23 cellular contexts compared by ENCODE assay signal in the genomic region with DNA sequence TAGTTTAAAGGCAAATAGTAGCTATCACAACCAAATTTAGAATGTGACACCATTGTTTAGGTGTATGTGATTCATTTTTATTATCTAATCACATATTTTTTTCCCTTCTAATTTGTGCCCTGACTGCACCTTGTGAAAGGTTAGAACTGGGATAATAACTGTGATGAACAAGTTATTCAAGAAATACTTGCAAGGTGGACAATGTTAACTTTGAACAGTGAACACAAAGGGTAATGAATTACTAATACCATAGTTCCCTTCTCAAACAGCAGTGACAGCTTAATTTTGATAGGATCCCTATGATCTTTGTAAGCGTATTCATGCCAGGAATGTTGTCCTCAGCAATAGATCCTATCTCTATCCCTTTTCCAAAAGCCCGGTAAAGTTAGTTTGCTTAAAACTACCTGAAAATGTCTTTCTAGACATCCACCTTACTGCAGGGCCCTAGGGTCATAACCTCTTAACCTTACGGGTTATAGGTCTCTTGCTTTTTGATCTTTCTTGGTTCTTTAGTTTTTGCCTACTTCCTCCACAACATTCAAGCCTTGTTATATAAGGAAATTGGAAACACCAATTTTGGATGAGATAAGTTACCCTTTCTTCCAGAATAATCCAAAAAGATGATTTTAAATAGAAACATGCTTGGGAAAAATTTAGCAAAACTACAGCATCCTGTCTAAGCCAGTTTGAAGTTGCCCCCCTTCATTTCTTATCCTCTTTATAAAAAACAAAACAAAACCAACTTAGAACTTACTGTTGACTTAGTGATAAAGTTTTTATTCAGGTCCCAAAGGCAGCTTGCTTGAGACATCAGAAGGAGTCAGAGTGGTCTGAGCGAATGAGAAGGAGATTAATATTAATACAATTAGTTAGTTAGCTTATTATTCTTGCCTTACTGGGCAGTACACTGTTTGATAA.
DNase-seq lines count a peak whose midpoint lies in the region; ATAC-seq, FAIRE-seq and TF ChIP-seq lines count a peak whose summit lies in the region.
"Had no signal": no experiment of that assay in that cellular context is flagged by ENCODE, and none has a peak within 500 bp of the region (broad histone marks: within the 10 kb centered on the region; RNA-seq: fewer than 3 reads in every experiment).

No MANE protein-coding gene starts in this region.

- no peak for FAIRE-seq in small intestine (lab: Jason Lieb, UNC)

- TF ChIP-seq EP300 in upper lobe of left lung (IDR thresholded peaks at IDR 0.05): no peak

- POLR2A ChIA-PET in PC-3 (lab: Charles Lee; ENCODE audit: unreplicated experiment): no interaction called here

- no peak for TF ChIP-seq POLR2A in upper lobe of left lung (IDR thresholded peaks at IDR 0.05)

- no TSS peak for BruUV-seq in PC-3 (replicated peaks; lab: Mats Ljungman, UMichigan)

- no peaks in the 10 kb centered on the region for H3F3A ChIP-seq in PC-3 (ENCODE audit: low read length, unreplicated experiment)

- H3K9me3 Mint-ChIP-seq in chondrocyte (ENCODE audit: low read depth): no peaks in the 10 kb centered on the region
- no peaks in the 10 kb centered on the region for H3K9me3 Mint-ChIP-seq in mesothelial cell of epicardium
- no peaks in the 10 kb centered on the region for H3K9me3 Mint-ChIP-seq in stimulated activated naive B cell treated with anti-CD40 and anti-IgM and Interleukin-4, amounts not matched to agents 10 μg/mL and 1 μg/mL and 100 μg/mL, for 72 hours
- H3K9me3 Mint-ChIP-seq: immature natural killer cell had no signal

- H3K4me3 ChIP-seq in PC-3 (ENCODE audit: low read length) (no peak overlapping the region), upper lobe of left lung (no peak overlapping the region), small intestine (ENCODE audit: low read depth in 1 of 2, low read length in 2 of 2) (no peak overlapping the region)
- H3K4me3 ChIP-seq: psoas muscle had no signal

- no peaks in the 10 kb centered on the region for H3K27me3 ChIP-seq in PC-3 (ENCODE audit: low read length)
- H3K27me3 ChIP-seq in upper lobe of left lung: no peaks in the 10 kb centered on the region
- H3K27me3 ChIP-seq in small intestine (ENCODE audit: control insufficient read depth in 2 of 2, insufficient read depth in 2 of 2, low read length in 2 of 2): no peaks in the 10 kb centered on the region

- no peaks in the 10 kb centered on the region for H3K36me3 ChIP-seq in PC-3 (ENCODE audit: low read depth, low read length)
- H3K36me3 ChIP-seq in upper lobe of left lung: no peaks in the 10 kb centered on the region
- no peaks in the 10 kb centered on the region for H3K36me3 ChIP-seq in small intestine (ENCODE audit: control insufficient read depth in 2 of 2, insufficient read depth in 2 of 2, low read length in 2 of 2)

- peak overlapping the region; percentile 39 for H3K4me2 ChIP-seq in PC-3 (ENCODE audit: low read length)

- peak overlapping the region; percentile 80 for H3K27ac Mint-ChIP-seq in chondrocyte (ENCODE audit: unreplicated experiment)
- H3K27ac Mint-ChIP-seq in mesothelial cell of epicardium: peak overlapping the region; percentile 89
- H3K27ac Mint-ChIP-seq in stimulated activated naive B cell treated with anti-CD40 and anti-IgM and Interleukin-4, amounts not matched to agents 10 μg/mL and 1 μg/mL and 100 μg/mL, for 72 hours: no peak overlapping the region
- H3K27ac Mint-ChIP-seq: activated naive CD8-positive, alpha-beta T cell; CD4-positive, CD25-positive, alpha-beta regulatory T cell; immature natural killer cell; WTC11 had no signal

- H3K9ac ChIP-seq in PC-3 (ENCODE audit: low read length): no peak overlapping the region

- DNase-seq in PC-3 (peak; percentile 32), chondrocyte (ENCODE audit: low spot score) (no peak), mesothelial cell of epicardium (ENCODE audit: low spot score in 2 of 2, unreplicated experiment in 2 of 2) (no peak), upper lobe of left lung (no peak), small intestine (no peak)
- no peak for DNase-seq in stimulated activated naive CD8-positive, alpha-beta T cell treated with anti-CD3 and anti-CD28 coated beads, Interleukin-15, Interleukin-2, amounts not matched to agents 100 U/mL and 50 U/mL, for 24 hours
- DNase-seq in stimulated activated naive B cell treated with anti-CD40 and anti-IgM and Interleukin-4, amounts not matched to agents 10 μg/mL and 1 μg/mL and 100 μg/mL, for 72 hours: no peak
- DNase-seq: activated CD4-positive, alpha-beta T cell treated with anti-CD3 and anti-CD28 coated beads, Interleukin-2, amount 50 U/mL, for 4 hours; CD4-positive, CD25-positive, alpha-beta regulatory T cell; cerebellar nuclear complex; effector CD4-positive, alpha-beta T cell; foreskin melanocyte; hippocampal formation; immature natural killer cell; NCI-H1105 treated with DMSO at 0.1 percent for 48 hours; NCI-H2081; NCI-H226; psoas muscle; stimulated activated CD4-positive, alpha-beta T cell treated with anti-CD3 and anti-CD28 coated beads, Interleukin-1b, Interleukin-23, amount 100 ng/mL, for 48 hours; T-helper 9 cell had no signal

- H3K9me2 ChIP-seq in PC-3 (replicated peaks; ENCODE audit: low read length): no peaks in the 10 kb centered on the region

- 77 to 84% methylated on average over 4 of the region's 4 CpGs for WGBS in upper lobe of left lung, 2 donors
- 77 to 84% (median 78%) methylated on average over 4 of the region's 4 CpGs for WGBS in small intestine, 3 donors

- H2AFZ ChIP-seq in PC-3 (ENCODE audit: low read length): no peak overlapping the region

- H3K27me3 Mint-ChIP-seq in chondrocyte (ENCODE audit: low read depth) (no peaks in the 10 kb centered on the region), mesothelial cell of epicardium (ENCODE audit: low read depth) (no peaks in the 10 kb centered on the region)
- no peaks in the 10 kb centered on the region for H3K27me3 Mint-ChIP-seq in stimulated activated naive B cell treated with anti-CD40 and anti-IgM and Interleukin-4, amounts not matched to agents 10 μg/mL and 1 μg/mL and 100 μg/mL, for 72 hours
- H3K27me3 Mint-ChIP-seq: activated naive CD8-positive, alpha-beta T cell; CD4-positive, CD25-positive, alpha-beta regulatory T cell had no signal

- H3K36me3 Mint-ChIP-seq in chondrocyte (ENCODE audit: low read depth) (no peaks in the 10 kb centered on the region), mesothelial cell of epicardium (peaks cover 3% of the 10 kb centered on the region)
- H3K36me3 Mint-ChIP-seq in stimulated activated naive B cell treated with anti-CD40 and anti-IgM and Interleukin-4, amounts not matched to agents 10 μg/mL and 1 μg/mL and 100 μg/mL, for 72 hours: no peaks in the 10 kb centered on the region
- H3K36me3 Mint-ChIP-seq: WTC11 had no signal

- H3K4me1 ChIP-seq in PC-3 (ENCODE audit: insufficient read depth, low read length) (peaks cover 32% of the 10 kb centered on the region), upper lobe of left lung (peaks cover 0 to 24% (median 15%) of the 10 kb centered on the region in 4 donors), small intestine (ENCODE audit: control insufficient read depth in 2 of 2, insufficient read depth in 1 of 2, low read depth in 1 of 2, low read length in 1 of 2) (no peaks in the 10 kb centered on the region)
- H3K4me1 ChIP-seq: psoas muscle had no signal

- peaks cover 49% of the 10 kb centered on the region for H3K4me1 Mint-ChIP-seq in chondrocyte (ENCODE audit: low read depth)
- H3K4me1 Mint-ChIP-seq in mesothelial cell of epicardium: peaks cover 65% of the 10 kb centered on the region
- no peaks in the 10 kb centered on the region for H3K4me1 Mint-ChIP-seq in stimulated activated naive B cell treated with anti-CD40 and anti-IgM and Interleukin-4, amounts not matched to agents 10 μg/mL and 1 μg/mL and 100 μg/mL, for 72 hours
- H3K4me1 Mint-ChIP-seq: immature natural killer cell had no signal

- CTCF ChIA-PET in PC-3 (lab: Charles Lee): no interaction called here

- no peak overlapping the region for H3K27ac ChIP-seq in PC-3 (ENCODE audit: low read length)
- peak overlapping the region; percentile 0 to 58 (median 32) for H3K27ac ChIP-seq in upper lobe of left lung
- no peak overlapping the region for H3K27ac ChIP-seq in small intestine (ENCODE audit: low read depth in 1 of 2, low read length in 1 of 2)
- H3K27ac ChIP-seq: psoas muscle, RWPE1 had no signal

- ATAC-seq in PC-3 (no peak), upper lobe of left lung (ENCODE audit: low FRiP score in 2 of 2) (no peak)
- ATAC-seq in stimulated activated naive CD8-positive, alpha-beta T cell treated with anti-CD3 and anti-CD28 coated beads, Interleukin-15, Interleukin-2, amounts not matched to agents 100 U/mL and 50 U/mL, for 24 hours: no peak
- no peak for ATAC-seq in stimulated activated naive B cell treated with anti-CD40 and anti-IgM and Interleukin-4, amounts not matched to agents 10 μg/mL and 1 μg/mL and 100 μg/mL, for 72 hours (replicated peaks)
- ATAC-seq: psoas muscle, WTC11 had no signal

- no peaks in the 10 kb centered on the region for H4K20me1 ChIP-seq in PC-3 (ENCODE audit: low read length)

- intact Hi-C loops in PC-3 (cut with micrococcal nuclease): loop anchor here (5.0 kb wide), 1 partner anchor 197 kb away; no protein-coding TSS in a partner anchor

- no peak for TF ChIP-seq CTCF in PC-3 (conservative IDR thresholded peaks at IDR 0.05; ENCODE audit: low read depth, low read length)
- TF ChIP-seq CTCF in chondrocyte (IDR thresholded peaks at IDR 0.05): no peak
- TF ChIP-seq CTCF in mesothelial cell of epicardium (IDR thresholded peaks at IDR 0.05; ENCODE audit: unreplicated experiment): no peak
- no peak for TF ChIP-seq CTCF in upper lobe of left lung (IDR thresholded peaks at IDR 0.05)

- H3K9me3 ChIP-seq in PC-3 (ENCODE audit: low read length): no peaks in the 10 kb centered on the region
- H3K9me3 ChIP-seq in upper lobe of left lung: no peaks in the 10 kb centered on the region
- H3K9me3 ChIP-seq in small intestine (ENCODE audit: control insufficient read depth, low read depth): no peaks in the 10 kb centered on the region
- H3K9me3 ChIP-seq: psoas muscle had no signal

- H3K4me3 Mint-ChIP-seq in chondrocyte (ENCODE audit: unreplicated experiment) (no peak overlapping the region), mesothelial cell of epicardium (no peak overlapping the region)
- H3K4me3 Mint-ChIP-seq in stimulated activated naive B cell treated with anti-CD40 and anti-IgM and Interleukin-4, amounts not matched to agents 10 μg/mL and 1 μg/mL and 100 μg/mL, for 72 hours: no peak overlapping the region
- H3K4me3 Mint-ChIP-seq: activated naive CD8-positive, alpha-beta T cell; CD4-positive, CD25-positive, alpha-beta regulatory T cell; immature natural killer cell; WTC11 had no signal

- no peaks in the 10 kb centered on the region for H3K79me2 ChIP-seq in PC-3 (ENCODE audit: low read length)

Comparison
In these comparisons a context has a peak if more than half of its experiments do, and no peak if none do; other contexts are left out.
1. H3K27ac ChIP-seq: peak in upper lobe of left lung (4 of 4); none in PC-3 (single experiment) and small intestine (0 of 2).